Comparison of ENCODE assay signal across 8 cellular contexts in the genomic region with DNA sequence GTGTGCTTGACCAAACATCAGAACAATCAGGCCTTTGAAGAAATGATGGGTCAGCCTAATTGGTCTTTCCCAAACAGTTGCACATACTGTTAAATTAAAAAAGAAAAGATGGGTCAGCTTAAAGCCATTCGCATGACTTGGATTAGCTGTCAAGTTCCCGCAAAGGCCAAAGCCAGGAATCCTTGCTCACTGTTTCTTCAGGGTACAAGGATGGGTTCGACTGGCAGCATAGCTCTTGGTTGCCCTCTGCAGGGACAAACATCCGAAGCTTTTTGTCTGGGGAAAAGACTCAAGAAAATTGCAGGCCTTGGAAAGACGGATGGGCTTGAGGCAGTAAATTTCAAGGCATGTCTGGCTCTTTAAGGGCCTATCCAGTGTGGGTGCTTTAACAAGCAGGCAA.
A peak's percentile ranks its signal among the peaks of the same experiment; 100 is the strongest.
DNase-seq lines count a peak whose midpoint lies in the region; ATAC-seq and TF ChIP-seq lines count a peak whose summit lies in the region.

No MANE protein-coding gene starts in this region.

- peak; percentile 30 for TF ChIP-seq CTCF in lung (IDR thresholded peaks at IDR 0.05; ENCODE audit: control extremely low read depth, extremely low read depth)

- in situ Hi-C loops in Caki2 (cut with HindIII; ENCODE audit: low pct_unique_long_range_greater_than_20kb, low sequenced_read_pairs) = no loop called here

- H3K27me3 ChIP-seq in lung (ENCODE audit: control insufficient read depth, insufficient read depth) = no peaks in the 10 kb centered on the region

- H3K4me1 ChIP-seq in lung (ENCODE audit: control insufficient read depth in 2 of 2, insufficient read depth in 2 of 2, low read length in 2 of 2) = peaks cover 0 to 2% of the 10 kb centered on the region in 2 donors

- DNase-seq in Caki2 (ENCODE audit: low read depth) (peak; percentile 14), Kasumi-1 (lab: John Stamatoyannopoulos, UW) (peak; percentile 23 to 30), cerebellar cortex (ENCODE audit: low spot score) (peak; percentile 2), lung (ENCODE audit: low spot score) (no peak)
- no peak for DNase-seq in stimulated activated CD4-positive, alpha-beta T cell treated with anti-CD3 and anti-CD28 coated beads, Interleukin-4, amount 100 ng/mL, for 24 hours

- H3K36me3 ChIP-seq in lung (ENCODE audit: control insufficient read depth in 2 of 2, insufficient read depth in 2 of 2, low read length in 2 of 2) = no peaks in the 10 kb centered on the region

- H3K27ac ChIP-seq in lung (ENCODE audit: low read depth in 1 of 2, low read length in 1 of 2) = no peak overlapping the region

- 55 to 58% methylated on average over 5 of the region's 5 CpGs for WGBS in lung, 2 donors

- ATAC-seq in lung (ENCODE audit: insufficient read depth, low FRiP score) (peak; percentile 47), GM19328 (IDR thresholded peaks at IDR 0.05; ENCODE audit: unreplicated experiment) (no peak), HG03280 (IDR thresholded peaks at IDR 0.05; ENCODE audit: unreplicated experiment) (no peak), GM21576 (IDR thresholded peaks at IDR 0.05; ENCODE audit: unreplicated experiment) (no peak)

- H3K4me3 ChIP-seq in lung = no peak overlapping the region

- no peaks in the 10 kb centered on the region for H3K9me3 ChIP-seq in lung (ENCODE audit: control insufficient read depth in 2 of 2, insufficient read depth in 1 of 2, low read length in 1 of 2)

Comparison
In these comparisons a context has a peak if more than half of its experiments do, and no peak if none do; other contexts are left out.
1. DNase-seq: peak in Caki2 (single experiment), Kasumi-1 (2 of 2) and cerebellar cortex (single experiment); none in lung (single experiment) and stimulated activated CD4-positive, alpha-beta T cell treated with anti-CD3 and anti-CD28 coated beads, Interleukin-4, amount 100 ng/mL, for 24 hours (single experiment).